10 cellular contexts compared by ENCODE assay signal in the genomic region with DNA sequence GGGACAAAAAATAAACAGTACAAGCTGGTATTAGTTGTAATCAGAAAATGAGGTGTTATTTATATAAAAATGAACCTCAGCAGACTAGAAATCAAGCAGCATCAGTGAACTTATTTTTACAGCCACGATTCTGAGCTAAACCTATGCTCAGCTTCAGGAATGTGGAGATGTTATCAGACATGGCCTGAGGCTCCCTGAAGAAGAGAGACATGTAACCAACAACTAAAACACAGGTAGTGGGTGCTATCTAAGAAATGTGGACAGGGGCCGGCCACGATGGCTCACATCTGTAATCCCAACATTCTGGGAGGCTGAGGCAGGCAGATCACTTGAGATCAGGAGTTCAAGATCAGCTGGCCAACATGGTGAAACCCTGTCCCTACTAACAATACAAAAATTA.
"Had no signal": no experiment of that assay in that cellular context is flagged by ENCODE, and none has a peak within 500 bp of the region (broad histone marks: within the 10 kb centered on the region; RNA-seq: fewer than 3 reads in every experiment).

No MANE protein-coding gene starts in this region.

- FAIRE-seq: kidney had no signal

- ATAC-seq: gastroesophageal sphincter had no signal

- DNase-seq: activated effector memory CD4-positive, alpha-beta T cell treated with anti-CD3 and anti-CD28 coated beads, Interleukin-2, amount 50 U/mL, for 16 hours; brain microvascular endothelial cell; dermis blood vessel endothelial cell; kidney; left ventricle myocardium inferior; mesenchymal stem cell; ovary; stimulated activated CD4-positive, alpha-beta T cell treated with anti-CD3 and anti-CD28 coated beads, Interleukin-4, amount 100 ng/mL, for 24 hours; thyroid gland had no signal
